8 cellular contexts compared by ENCODE assay signal in the genomic region with DNA sequence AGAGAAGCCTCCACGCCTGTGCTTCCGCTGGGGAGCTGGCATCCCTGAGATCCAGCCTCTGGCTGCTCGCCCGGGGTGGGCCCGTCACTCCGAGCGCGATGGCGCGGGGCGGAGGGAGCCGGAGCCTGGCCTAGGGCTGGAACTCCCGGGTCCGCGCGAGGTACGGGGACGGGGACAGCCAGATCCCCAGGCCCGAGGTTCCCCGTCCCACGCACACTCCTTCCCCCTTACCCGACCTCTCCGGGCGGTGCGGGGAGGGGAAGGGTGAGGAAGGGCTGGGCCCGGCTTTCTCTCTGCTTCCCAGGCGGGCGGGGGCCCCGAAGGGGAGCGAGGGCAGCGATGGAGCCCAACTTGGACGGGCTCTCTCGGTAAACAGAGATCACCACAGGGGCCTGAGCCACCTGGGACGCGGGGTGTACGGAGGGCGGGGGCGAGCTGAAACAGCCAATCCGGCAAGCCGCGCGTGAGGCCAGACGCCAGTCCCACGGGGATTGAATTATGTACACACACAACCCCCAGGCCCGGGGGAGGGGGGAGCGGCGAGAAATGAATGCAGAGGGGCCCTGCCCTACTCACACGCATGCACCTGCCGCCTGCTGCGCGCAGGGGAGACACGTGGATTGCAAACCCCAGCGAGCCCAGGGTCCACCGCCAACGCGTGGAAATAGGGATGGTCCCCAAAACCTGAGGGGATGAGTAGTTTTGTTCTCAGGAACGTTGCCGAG. TPM values are rescaled to one million over a fixed set of nuclear protein-coding genes. Genes with fewer than 3 reads are reported as not detected.
DNase-seq lines count a peak whose midpoint lies in the region; ATAC-seq and TF ChIP-seq lines count a peak whose summit lies in the region.

A gene with protein sequence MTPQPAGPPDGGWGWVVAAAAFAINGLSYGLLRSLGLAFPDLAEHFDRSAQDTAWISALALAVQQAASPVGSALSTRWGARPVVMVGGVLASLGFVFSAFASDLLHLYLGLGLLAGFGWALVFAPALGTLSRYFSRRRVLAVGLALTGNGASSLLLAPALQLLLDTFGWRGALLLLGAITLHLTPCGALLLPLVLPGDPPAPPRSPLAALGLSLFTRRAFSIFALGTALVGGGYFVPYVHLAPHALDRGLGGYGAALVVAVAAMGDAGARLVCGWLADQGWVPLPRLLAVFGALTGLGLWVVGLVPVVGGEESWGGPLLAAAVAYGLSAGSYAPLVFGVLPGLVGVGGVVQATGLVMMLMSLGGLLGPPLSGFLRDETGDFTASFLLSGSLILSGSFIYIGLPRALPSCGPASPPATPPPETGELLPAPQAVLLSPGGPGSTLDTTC (minus strand): TSS at position 549 of the 725 bp plus-strand sequence. CDS start 579 bp downstream, outside the sequence.

- peaks cover 37% of the 10 kb centered on the region for H3K4me1 Mint-ChIP-seq in activated CD4-positive, alpha-beta T cell treated with anti-CD3 and anti-CD28 coated beads for 36 hours
- H3K4me1 Mint-ChIP-seq in T-cell (peaks cover 37 to 52% (median 39%) of the 10 kb centered on the region in 3 donors), type B pancreatic cell (ENCODE audit: unreplicated experiment) (peaks cover 19% of the 10 kb centered on the region)

- H3K4me3 Mint-ChIP-seq in activated CD4-positive, alpha-beta T cell treated with anti-CD3 and anti-CD28 coated beads for 36 hours, result peak within 1 kb of the TSS; percentile 70
- H3K4me3 Mint-ChIP-seq in T-cell, result peak within 1 kb of the TSS; percentile 65 to 83 (median 74)
- H3K4me3 Mint-ChIP-seq in type B pancreatic cell, result peak within 1 kb of the TSS; percentile 80

- H3K9ac ChIP-seq in mucosa of stomach (ENCODE audit: low read length), result peak within 1 kb of the TSS; percentile 59

- no peaks in the 10 kb centered on the region for H3K36me3 ChIP-seq in mucosa of stomach (ENCODE audit: control insufficient read depth, insufficient read depth, low read length)

- peak within 1 kb of the TSS; percentile 42 for H3K27ac Mint-ChIP-seq in activated CD4-positive, alpha-beta T cell treated with anti-CD3 and anti-CD28 coated beads for 36 hours
- H3K27ac Mint-ChIP-seq in T-cell (peak within 1 kb of the TSS in 1 of 2 donors; percentile 80), type B pancreatic cell (peak within 1 kb of the TSS; percentile 97)

- no peak for TF ChIP-seq CTCF in type B pancreatic cell (conservative IDR thresholded peaks at IDR 0.05)

- H3K4me3 ChIP-seq in mucosa of stomach (ENCODE audit: low read length), result no peak within 1 kb of the TSS

- H3K36me3 Mint-ChIP-seq in activated CD4-positive, alpha-beta T cell treated with anti-CD3 and anti-CD28 coated beads for 36 hours (ENCODE audit: low read depth), result no peaks in the 10 kb centered on the region
- no peaks in the 10 kb centered on the region for H3K36me3 Mint-ChIP-seq in T-cell
- no peaks in the 10 kb centered on the region for H3K36me3 Mint-ChIP-seq in type B pancreatic cell

- no peaks in the 10 kb centered on the region for H3K9me3 Mint-ChIP-seq in activated CD4-positive, alpha-beta T cell treated with anti-CD3 and anti-CD28 coated beads for 36 hours (ENCODE audit: low read depth)
- no peaks in the 10 kb centered on the region for H3K9me3 Mint-ChIP-seq in T-cell
- H3K9me3 Mint-ChIP-seq in type B pancreatic cell, result no peaks in the 10 kb centered on the region

- DNase-seq in activated CD4-positive, alpha-beta T cell treated with anti-CD3 and anti-CD28 coated beads for 36 hours, result peak; percentile 66
- no peak for DNase-seq in activated CD4-positive, alpha-beta T cell treated with anti-CD3 and anti-CD28 coated beads for 1 hour
- DNase-seq in T-cell (peak in 11 of 34 experiments; percentile 14 to 41 (median 25)), type B pancreatic cell (ENCODE audit: extremely low spot score, unreplicated experiment) (no peak)
- peak; percentile 11 for DNase-seq in effector CD8-positive, alpha-beta T cell (lab: John Stamatoyannopoulos, UW)

- peaks cover 3% of the 10 kb centered on the region for H3K27me3 Mint-ChIP-seq in activated CD4-positive, alpha-beta T cell treated with anti-CD3 and anti-CD28 coated beads for 36 hours
- H3K27me3 Mint-ChIP-seq in T-cell, result no peaks in the 10 kb centered on the region
- peaks cover 48% of the 10 kb centered on the region for H3K27me3 Mint-ChIP-seq in type B pancreatic cell

- H3K4me1 ChIP-seq in mucosa of stomach (ENCODE audit: control insufficient read depth, insufficient read depth, low read length), result peaks cover 27% of the 10 kb centered on the region

- CTCF ChIA-PET in activated CD4-positive, alpha-beta T cell treated with anti-CD3 and anti-CD28 coated beads for 36 hours (lab: Charles Lee), result interaction anchor here (0.6 to 3.4 kb wide), 5 partner anchors 22 to 517 kb away, joined by 3 to 136 read pairs (median 3); no protein-coding TSS in a partner anchor
- CTCF ChIA-PET in T-cell (lab: Charles Lee), result interaction anchor here in 1 of 2 donors (3.4 kb wide), 1 partner anchor 90 kb away, joined by 48 read pairs; no protein-coding TSS in a partner anchor

- peak; percentile 4 for ATAC-seq in activated CD4-positive, alpha-beta T cell treated with anti-CD3 and anti-CD28 coated beads for 36 hours
- ATAC-seq in T-cell (replicated peaks in 1 of 4) (peak; percentile 7 to 17 (median 8)), HG03108 (IDR thresholded peaks at IDR 0.05; ENCODE audit: unreplicated experiment) (no peak), HG03439 (IDR thresholded peaks at IDR 0.05; ENCODE audit: unreplicated experiment) (no peak)

- peaks cover 22% of the 10 kb centered on the region for H3K27me3 ChIP-seq in mucosa of stomach (ENCODE audit: control insufficient read depth, insufficient read depth, low read length)

- no peaks in the 10 kb centered on the region for H3K9me3 ChIP-seq in mucosa of stomach (ENCODE audit: control insufficient read depth, low read length)

- intact Hi-C loops in activated CD4-positive, alpha-beta T cell treated with anti-CD3 and anti-CD28 coated beads for 36 hours (cut with DNase I, micrococcal nuclease), result loop anchor here in 1 of 2 experiments (10.0 kb wide), 2 partner anchors 531 to 801 kb away; partner anchors contain the start of gene CD68

- POLR2A ChIA-PET in activated CD4-positive, alpha-beta T cell treated with anti-CD3 and anti-CD28 coated beads for 36 hours (lab: Charles Lee), result interaction anchor here (2.4 kb wide), 1 partner anchor 89 kb away, joined by 15 read pairs; no protein-coding TSS in a partner anchor
- POLR2A ChIA-PET in T-cell (lab: Charles Lee), result interaction anchor here in 1 of 2 donors (0.6 kb wide), 1 partner anchor 540 kb away, joined by 3 read pairs; no protein-coding TSS in a partner anchor

RNA-seq across cellular contexts. Expression of the gene that starts here (rescaled TPM):
- 1 to 10 TPM; 1.2 to 1.5 TPM for total RNA-seq in activated CD4-positive, alpha-beta T cell treated with anti-CD3 and anti-CD28 coated beads for 36 hours
- 1 to 10 TPM; 1.4 to 2.2 (median 1.8) TPM for total RNA-seq in T-cell
- 3.9 and 10.5 TPM in 2 replicates for total RNA-seq in type B pancreatic cell (ENCODE audit: low replicate concordance)

Comparison
In these comparisons a context has a peak if more than half of its experiments do, and no peak if none do; other contexts are left out.
1. DNase-seq: peak in activated CD4-positive, alpha-beta T cell treated with anti-CD3 and anti-CD28 coated beads for 36 hours (single experiment) and effector CD8-positive, alpha-beta T cell (single experiment); none in activated CD4-positive, alpha-beta T cell treated with anti-CD3 and anti-CD28 coated beads for 1 hour (single experiment) and type B pancreatic cell (single experiment).
2. ATAC-seq: peak in activated CD4-positive, alpha-beta T cell treated with anti-CD3 and anti-CD28 coated beads for 36 hours (single experiment) and T-cell (4 of 4); none in HG03108 (single experiment) and HG03439 (single experiment).
3. Peak in every context shown above with its lines, with median percentiles within 50 percentile points of each other: H3K4me3 Mint-ChIP-seq.